Comparison of ENCODE assay signal across 8 cellular contexts in genomic region chr17:4833178-4833940, GRCh38. TPM values are rescaled to one million over a fixed set of nuclear protein-coding genes. Genes with fewer than 3 reads are reported as not detected.
DNase-seq lines count a peak whose midpoint lies in the region; ATAC-seq and TF ChIP-seq lines count a peak whose summit lies in the region.

Gene MINK1 (plus strand): TSS chr17:4833340. CDS start chr17:4833584, 244 bp downstream.

- intact Hi-C loops in CD14-positive monocyte (cut with micrococcal nuclease), result no loop called here

- H3K9me3 Mint-ChIP-seq in CD14-positive monocyte, result no peaks in the 10 kb centered on the region
- H3K9me3 Mint-ChIP-seq in activated CD8-positive, alpha-beta T cell treated with anti-CD3 and anti-CD28 coated beads, Interleukin-2, amount 10 ng/mL, durations not matched to agents 7 days and 5 days (ENCODE audit: insufficient read depth), result no peaks in the 10 kb centered on the region

- ATAC-seq in GM19351 (IDR thresholded peaks at IDR 0.05; ENCODE audit: unreplicated experiment) (peak; percentile 83), HG03521 (IDR thresholded peaks at IDR 0.05; ENCODE audit: unreplicated experiment) (peak; percentile 93), lung (ENCODE audit: insufficient read depth, low FRiP score) (peak; percentile 97)
- peak; percentile 96 for ATAC-seq in activated CD8-positive, alpha-beta T cell treated with anti-CD3 and anti-CD28 coated beads, Interleukin-2, amount 10 ng/mL, durations not matched to agents 7 days and 5 days

- H3K4me1 Mint-ChIP-seq in CD14-positive monocyte, result peaks cover 32% of the 10 kb centered on the region
- peaks cover 35% of the 10 kb centered on the region for H3K4me1 Mint-ChIP-seq in activated CD8-positive, alpha-beta T cell treated with anti-CD3 and anti-CD28 coated beads, Interleukin-2, amount 10 ng/mL, durations not matched to agents 7 days and 5 days (ENCODE audit: low read depth)

- DNase-seq in CD14-positive monocyte (ENCODE audit: low spot score), result peak; percentile 85
- DNase-seq in NCI-H774 (lab: John Stamatoyannopoulos, UW), result peak; percentile 79
- DNase-seq in activated CD8-positive, alpha-beta T cell treated with anti-CD3 and anti-CD28 coated beads, Interleukin-2, amount 10 ng/mL, durations not matched to agents 7 days and 5 days, result peak; percentile 91
- peak; percentile 94 for DNase-seq in ecto neural progenitor cell (ENCODE audit: low spot score)
- peak; percentile 86 for DNase-seq in lung (ENCODE audit: low spot score)
- DNase-seq in stimulated activated CD4-positive, alpha-beta T cell treated with anti-CD3 and anti-CD28 coated beads, TNF-alpha, amount 100 ng/mL, for 24 hours (ENCODE audit: low read depth in 3 of 3), result peak; percentile 77 to 84 (median 82)

- H3K4me3 ChIP-seq in lung, result peak within 1 kb of the TSS; percentile 72

- peaks cover 24 to 25% of the 10 kb centered on the region in 2 donors for H3K36me3 Mint-ChIP-seq in CD14-positive monocyte
- peaks cover 10% of the 10 kb centered on the region for H3K36me3 Mint-ChIP-seq in activated CD8-positive, alpha-beta T cell treated with anti-CD3 and anti-CD28 coated beads, Interleukin-2, amount 10 ng/mL, durations not matched to agents 7 days and 5 days (ENCODE audit: low read depth)

- peak within 1 kb of the TSS; percentile 97 to 99 for H3K4me3 Mint-ChIP-seq in CD14-positive monocyte
- H3K4me3 Mint-ChIP-seq in activated CD8-positive, alpha-beta T cell treated with anti-CD3 and anti-CD28 coated beads, Interleukin-2, amount 10 ng/mL, durations not matched to agents 7 days and 5 days, result peak within 1 kb of the TSS; percentile 90

- no peak for TF ChIP-seq CTCF in CD14-positive monocyte (IDR thresholded peaks at IDR 0.05)
- no peak for TF ChIP-seq CTCF in lung (IDR thresholded peaks at IDR 0.05; ENCODE audit: control extremely low read depth, extremely low read depth)

- H3K27me3 Mint-ChIP-seq in CD14-positive monocyte (ENCODE audit: low read depth in 3 of 3), result peaks cover 4 to 8% (median 6%) of the 10 kb centered on the region in 3 donors
- H3K27me3 Mint-ChIP-seq in activated CD8-positive, alpha-beta T cell treated with anti-CD3 and anti-CD28 coated beads, Interleukin-2, amount 10 ng/mL, durations not matched to agents 7 days and 5 days (ENCODE audit: low read depth), result no peaks in the 10 kb centered on the region

- H3K27me3 ChIP-seq in lung (ENCODE audit: control insufficient read depth, insufficient read depth), result no peaks in the 10 kb centered on the region

- H3K27ac ChIP-seq in lung (ENCODE audit: low read depth in 1 of 2, low read length in 1 of 2), result peak within 1 kb of the TSS; percentile 79 to 84

- 1% methylated on average over 46 to 91 of the region's 91 CpGs for WGBS in lung, 2 donors

- H3K9me3 ChIP-seq in lung (ENCODE audit: control insufficient read depth in 2 of 2, insufficient read depth in 1 of 2, low read length in 1 of 2), result no peaks in the 10 kb centered on the region

- no peaks in the 10 kb centered on the region for H3K36me3 ChIP-seq in lung (ENCODE audit: control insufficient read depth in 2 of 2, insufficient read depth in 2 of 2, low read length in 2 of 2)

- peaks cover 5 to 13% of the 10 kb centered on the region in 2 donors for H3K4me1 ChIP-seq in lung (ENCODE audit: control insufficient read depth in 2 of 2, insufficient read depth in 2 of 2, low read length in 2 of 2)

- POLR2A ChIA-PET in activated CD8-positive, alpha-beta T cell treated with anti-CD3 and anti-CD28 coated beads, Interleukin-2, amount 10 ng/mL, durations not matched to agents 7 days and 5 days (lab: Charles Lee), result interaction anchor here (0.8 kb wide), 1 partner anchor 114 kb away, joined by 4 read pairs; no protein-coding TSS in a partner anchor

- H3K27ac Mint-ChIP-seq in CD14-positive monocyte, result peak within 1 kb of the TSS; percentile 84 to 97 (median 94)
- H3K27ac Mint-ChIP-seq in activated CD8-positive, alpha-beta T cell treated with anti-CD3 and anti-CD28 coated beads, Interleukin-2, amount 10 ng/mL, durations not matched to agents 7 days and 5 days, result peak within 1 kb of the TSS; percentile 87

- CTCF ChIA-PET in activated CD8-positive, alpha-beta T cell treated with anti-CD3 and anti-CD28 coated beads, Interleukin-2, amount 10 ng/mL, durations not matched to agents 7 days and 5 days (lab: Charles Lee), result interaction anchor here (1.7 kb wide), 1 partner anchor 43 kb away, joined by 4 read pairs; no protein-coding TSS in a partner anchor

RNA-seq across cellular contexts. Expression of gene MINK1, which starts in this region (rescaled TPM):
- polyA plus RNA-seq in CD14-positive monocyte (1 to 10 TPM; 3.2 to 7.2 TPM), lung (10 to 100 TPM; 36.5 to 62.8 TPM)
- 10 to 100 TPM; 68.1 to 73.2 TPM for total RNA-seq in activated CD8-positive, alpha-beta T cell treated with anti-CD3 and anti-CD28 coated beads, Interleukin-2, amount 10 ng/mL, durations not matched to agents 7 days and 5 days
- 10 to 100 TPM; 39.2 to 95.4 TPM for total RNA-seq in lung

Comparison
In these comparisons a context has a peak if more than half of its experiments do, and no peak if none do; other contexts are left out.
1. Peak in every context shown above with its lines: DNase-seq, ATAC-seq, H3K4me3 ChIP-seq and H3K27ac ChIP-seq.
2. RNA of gene MINK1 (polyA plus RNA-seq): 36.5 to 62.8 TPM in lung; 3.2 to 7.2 TPM in CD14-positive monocyte; every median in the first group is over 4 times any median in the second.